12 cellular contexts compared by ENCODE assay signal in the genomic region with DNA sequence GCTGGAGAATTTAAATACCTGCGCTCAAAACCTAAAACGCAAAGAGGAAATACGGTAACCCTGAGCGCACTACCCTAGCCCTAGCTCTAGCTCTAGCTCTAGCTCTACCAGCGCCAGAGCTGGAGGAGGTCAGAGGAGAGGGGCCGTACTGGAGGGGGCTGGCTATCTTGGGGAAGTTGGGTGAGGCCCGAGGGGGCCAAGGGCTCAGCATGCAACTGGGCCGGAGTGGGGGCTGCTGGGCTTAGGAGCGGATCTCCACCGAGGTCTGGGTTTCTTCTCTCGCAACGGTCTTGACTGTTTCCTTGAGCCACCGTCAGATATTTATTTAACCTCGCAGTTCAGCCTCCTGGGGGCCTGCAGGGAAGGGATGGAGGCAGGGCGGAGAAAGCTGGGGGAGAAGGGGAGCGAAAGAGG.
DNase-seq lines count a peak whose midpoint lies in the region; ATAC-seq, FAIRE-seq and TF ChIP-seq lines count a peak whose summit lies in the region.
"Had no signal": no experiment of that assay in that cellular context is flagged by ENCODE, and none has a peak within 500 bp of the region (broad histone marks: within the 10 kb centered on the region; RNA-seq: fewer than 3 reads in every experiment).

No MANE protein-coding gene starts in this region.

- no peak overlapping the region for H3K4ac ChIP-seq in H9 (ENCODE audit: low read depth, low read length)

- no peak overlapping the region for H4K91ac ChIP-seq in H9 (ENCODE audit: insufficient read length, low read depth, low read length)

- no peak overlapping the region for H3K27ac ChIP-seq in H9 (ENCODE audit: insufficient read length, low read depth, low read length)
- H3K27ac ChIP-seq in K562 (ENCODE audit: extremely low read depth, low read depth, low read length) = no peak overlapping the region
- H3K27ac ChIP-seq in prostate gland = peak overlapping the region; percentile 83 to 86
- H3K27ac ChIP-seq: SJSA1 had no signal

- POLR2A ChIA-PET in K562 (lab: Yijun Ruan, JAX) = no interaction called here

- DNase-seq in NOMO-1 (lab: John Stamatoyannopoulos, UW; ENCODE audit: unreplicated experiment in 2 of 2) (peak; percentile 17 to 37), NOMO-1 treated with dmso at 0.1 percent for 144 hours (lab: John Stamatoyannopoulos, UW; ENCODE audit: unreplicated experiment) (no peak), H9 (peak; percentile 65), K562 (ENCODE audit: extremely low read depth in 1 of 4, low spot score in 3 of 4) (no peak), prostate gland (ENCODE audit: low spot score) (no peak), NCI-H2081 treated with DMSO at 0.1 percent for 48 hours (lab: John Stamatoyannopoulos, UW) (no peak)
- DNase-seq: heart right ventricle had no signal

- H4K20me1 ChIP-seq in H9 (ENCODE audit: control insufficient read depth, insufficient read depth, insufficient read length) (no peaks in the 10 kb centered on the region), K562 (replicated peaks; ENCODE audit: control insufficient read depth, insufficient read depth, low read length) (peaks cover 9% of the 10 kb centered on the region)

- ATAC-seq in K562 (peak; percentile 42), GM21723 (IDR thresholded peaks at IDR 0.05; ENCODE audit: unreplicated experiment) (no peak), GM21737 (IDR thresholded peaks at IDR 0.05; ENCODE audit: unreplicated experiment) (no peak)

- FAIRE-seq in K562 (lab: Jason Lieb, UNC) = no peak
- FAIRE-seq: G401.6, H54 had no signal

- H3K14ac ChIP-seq in H9 (ENCODE audit: insufficient read depth, low read length) = no peak overlapping the region

- H3K4me2 ChIP-seq in H9 (ENCODE audit: insufficient read depth, insufficient read length, low read length) (peak overlapping the region; percentile 83), K562 (ENCODE audit: insufficient read depth, low read length) (no peak overlapping the region)

- H3K23ac ChIP-seq in H9 (ENCODE audit: insufficient read length, low read depth, low read length) = no peak overlapping the region

- H3T11ph ChIP-seq in H9 (ENCODE audit: low read length) = no peak overlapping the region

- H3K18ac ChIP-seq in H9 (ENCODE audit: insufficient read length, low read depth, low read length) = no peak overlapping the region

- H3K4me3 ChIP-seq in K562 (no peak overlapping the region), prostate gland (no peak overlapping the region)
- H3K4me3 ChIP-seq: SJSA1 had no signal

- no CpG with 5 or more reads among the region's 16 CpGs for WGBS in H9 (ENCODE audit: extremely low coverage, insufficient read length, low lambda C conversion rate)
- 11% methylated on average over 15 of the region's 16 CpGs for WGBS in K562 (ENCODE audit: insufficient coverage, low coverage, missing lambda C conversion rate)
- 46% methylated on average over 16 of the region's 16 CpGs for WGBS in prostate gland

- H4K5ac ChIP-seq in H9 (ENCODE audit: insufficient read length, low read depth, low read length) = no peak overlapping the region

- no peak overlapping the region for H3K4me3 Mint-ChIP-seq in H9

- no peaks in the 10 kb centered on the region for H3K79me1 ChIP-seq in H9 (ENCODE audit: insufficient read depth, low read depth, low read length, poor library complexity, severe bottlenecking)

- H3K9me1 ChIP-seq in K562 (ENCODE audit: control insufficient read depth, insufficient read depth, low read length) = no peaks in the 10 kb centered on the region

- H2AFZ ChIP-seq in H9 (ENCODE audit: low read length) (no peak overlapping the region), K562 (ENCODE audit: low read depth, low read length) (no peak overlapping the region)

- H2BK15ac ChIP-seq in H9 (ENCODE audit: low read depth, low read length) = no peak overlapping the region

- H3K27me3 Mint-ChIP-seq in H9 (ENCODE audit: low read depth) = peaks cover 32% of the 10 kb centered on the region

- TF ChIP-seq CTCF in H9 (conservative IDR thresholded peaks at IDR 0.05) (no peak), K562 (IDR thresholded peaks at IDR 0.05 in 2 of 3, conservative IDR thresholded peaks at IDR 0.05 in 1 of 3; ENCODE audit: insufficient read depth in 2 of 3, low read depth in 1 of 3, low read length in 3 of 3) (no peak), prostate gland (IDR thresholded peaks at IDR 0.05) (no peak)

- H3K9me3 Mint-ChIP-seq in H9 = no peaks in the 10 kb centered on the region; a peak in 1 of 5 replicates

- intact Hi-C loops in K562 (cut with micrococcal nuclease) (no loop called here), prostate gland (cut with DNase I) (loop anchor here (5.0 kb wide), 2 partner anchors 54 to 121 kb away; partner anchors contain the start of gene FOXP4)

- peaks cover 36% of the 10 kb centered on the region; the same call in 1 of the 2 replicates for H3K27me3 ChIP-seq in H9 (ENCODE audit: insufficient read depth, low read length)
- H3K27me3 ChIP-seq in K562 (ENCODE audit: control insufficient read depth in 2 of 2, insufficient read depth in 2 of 2, low read length in 2 of 2) = peaks cover 25 to 49% of the 10 kb centered on the region in 2 experiments; a peak in 4 of 5 replicates
- no peaks in the 10 kb centered on the region for H3K27me3 ChIP-seq in prostate gland (replicated peaks; ENCODE audit: insufficient read depth)
- H3K27me3 ChIP-seq: SJSA1 had no signal

- H3K9ac ChIP-seq in H9 (ENCODE audit: extremely low read depth, insufficient read length, low read length) (no peak overlapping the region), K562 (ENCODE audit: insufficient read depth in 1 of 2, low read depth in 2 of 2, low read length in 2 of 2) (no peak overlapping the region)

- peaks cover 18 to 26% of the 10 kb centered on the region in 2 experiments for H3K4me1 Mint-ChIP-seq in H9

- no peak overlapping the region for H2AK5ac ChIP-seq in H9 (ENCODE audit: insufficient read length, low read length)

- no peaks in the 10 kb centered on the region for H3K79me2 ChIP-seq in H9 (ENCODE audit: insufficient read depth, low read length)
- no peaks in the 10 kb centered on the region for H3K79me2 ChIP-seq in K562 (ENCODE audit: control insufficient read depth, insufficient read depth, low read length)

- no peak for TF ChIP-seq EP300 in K562 (IDR thresholded peaks at IDR 0.05; ENCODE audit: low read length)

- no peak overlapping the region for H2BK5ac ChIP-seq in H9 (ENCODE audit: insufficient read length, low read length)

- no peak overlapping the region for H2BK20ac ChIP-seq in H9 (ENCODE audit: low read depth, low read length, poor library complexity, severe bottlenecking)

- no peak overlapping the region for H4K8ac ChIP-seq in H9 (replicated peaks; ENCODE audit: insufficient read length, low read depth, low read length)

- H3K36me3 ChIP-seq in K562 (ENCODE audit: control insufficient read depth, insufficient read depth, low read length) (no peaks in the 10 kb centered on the region), prostate gland (no peaks in the 10 kb centered on the region)
- H3K36me3 ChIP-seq: heart right ventricle, SJSA1 had no signal

- TF ChIP-seq RAD21 in K562 (CRISPR knock-in tag; conservative IDR thresholded peaks at IDR 0.05 in 1 of 2, IDR thresholded peaks at IDR 0.05 in 1 of 2) = no peak

- no peaks in the 10 kb centered on the region for H3K36me3 Mint-ChIP-seq in H9 (ENCODE audit: insufficient read depth in 1 of 3, low read depth in 3 of 3)

- H3K23me2 ChIP-seq in H9 (ENCODE audit: insufficient read length, low read depth, low read length, poor library complexity, severe bottlenecking) = peaks cover 11% of the 10 kb centered on the region

- TF ChIP-seq POLR2A in K562 (conservative IDR thresholded peaks at IDR 0.05) = no peak
- no peak for TF ChIP-seq POLR2A in prostate gland (IDR thresholded peaks at IDR 0.05)

- no peak overlapping the region for H3K27ac Mint-ChIP-seq in H9

- BruUV-seq in K562 (replicated peaks; lab: Mats Ljungman, UMichigan) = no TSS peak

- H3K56ac ChIP-seq in H9 (ENCODE audit: insufficient read length, low read depth, low read length) = no peak overlapping the region

- no peak overlapping the region for H2BK12ac ChIP-seq in H9 (ENCODE audit: insufficient read length, low read depth, low read length)

- H3K4me1 ChIP-seq in H9 (ENCODE audit: insufficient read depth, low read length) = peaks cover 4% of the 10 kb centered on the region; the same call in 1 of the 2 replicates
- H3K4me1 ChIP-seq in K562 (replicated peaks in 1 of 2; ENCODE audit: control insufficient read depth in 2 of 2, insufficient read depth in 2 of 2, low read length in 2 of 2) = peaks cover 0 to 14% of the 10 kb centered on the region in 2 experiments; a peak in 2 of 5 replicates
- peaks cover 8% of the 10 kb centered on the region for H3K4me1 ChIP-seq in prostate gland (replicated peaks)

- in situ Hi-C loops in K562 (cut with MboI) = no loop called here

- H3K9me3 ChIP-seq in H9 (ENCODE audit: control insufficient read depth, low read depth, low read length) (no peaks in the 10 kb centered on the region), K562 (replicated peaks; ENCODE audit: control insufficient read depth, insufficient read depth, low read depth, low read length) (no peaks in the 10 kb centered on the region), prostate gland (no peaks in the 10 kb centered on the region)
- H3K9me3 ChIP-seq: heart right ventricle, SJSA1 had no signal

- H2BK120ac ChIP-seq in H9 (ENCODE audit: low read depth, low read length, poor library complexity, severe bottlenecking) = no peak overlapping the region

- CTCF ChIA-PET in K562 (lab: Yijun Ruan, JAX; ENCODE audit: low intra/inter-chr PET ratio) = interaction anchor here (0.6 to 3.1 kb wide), 3 partner anchors 60 to 256 kb away, joined by 5 to 24 read pairs (median 8); no protein-coding TSS in a partner anchor

Comparison
In these comparisons a context has a peak if more than half of its experiments do, and no peak if none do; other contexts are left out.
1. DNase-seq: peak in NOMO-1 (2 of 2) and H9 (single experiment); none in NOMO-1 treated with dmso at 0.1 percent for 144 hours (single experiment), K562 (0 of 4), prostate gland (single experiment) and NCI-H2081 treated with DMSO at 0.1 percent for 48 hours (single experiment).
2. H3K27ac ChIP-seq: peak in prostate gland (2 of 2); none in H9 (single experiment) and K562 (single experiment).